1 cellular context compared by ENCODE assay signal in the genomic region with DNA sequence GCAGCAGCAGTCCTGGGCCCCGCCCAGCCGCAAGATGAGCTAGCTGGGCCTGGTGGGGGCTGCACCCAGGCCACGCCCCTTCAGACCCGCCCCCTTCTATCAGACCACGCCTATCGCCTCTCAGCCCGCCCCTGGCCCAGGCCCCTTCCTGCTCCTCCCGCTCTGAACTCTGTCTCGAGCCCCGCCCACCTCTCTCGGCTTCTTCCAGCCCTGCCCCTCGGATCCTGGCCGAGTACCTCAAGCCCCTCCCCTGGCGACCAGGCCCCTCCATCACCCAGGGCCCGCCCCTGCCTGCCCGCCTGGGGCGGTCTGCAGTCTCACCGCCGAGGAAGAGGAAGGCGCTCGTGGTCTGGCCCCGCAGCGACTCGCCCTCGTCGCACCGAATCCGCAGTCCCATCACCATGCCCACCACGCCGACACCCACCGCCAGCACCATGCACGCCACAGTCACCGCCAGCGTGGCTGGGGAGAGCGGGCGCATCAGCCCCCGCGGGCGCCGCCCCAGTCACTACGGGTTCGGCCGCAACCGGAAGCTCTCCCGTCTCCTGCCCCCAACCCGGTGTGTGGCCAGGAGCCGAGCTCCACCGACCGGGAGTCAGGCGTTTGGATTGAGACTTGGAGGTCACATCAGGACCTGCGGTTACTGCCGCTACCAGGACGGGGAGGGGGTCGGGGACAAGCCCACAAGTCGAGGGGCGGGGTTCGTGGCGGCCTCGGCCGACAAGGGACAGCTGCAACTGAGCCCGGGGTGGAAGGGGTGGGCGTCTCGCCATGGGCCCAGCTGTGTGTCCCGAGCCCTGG.
TF ChIP-seq lines count a peak whose summit lies in the region.

No MANE protein-coding gene starts in this region.

TF ChIP-seq in HepG2, 621 proteins besides CTCF, POLR2A, EP300 and RAD21 (continued from another document and continues in another):
- TF ChIP-seq, protein P1, sequence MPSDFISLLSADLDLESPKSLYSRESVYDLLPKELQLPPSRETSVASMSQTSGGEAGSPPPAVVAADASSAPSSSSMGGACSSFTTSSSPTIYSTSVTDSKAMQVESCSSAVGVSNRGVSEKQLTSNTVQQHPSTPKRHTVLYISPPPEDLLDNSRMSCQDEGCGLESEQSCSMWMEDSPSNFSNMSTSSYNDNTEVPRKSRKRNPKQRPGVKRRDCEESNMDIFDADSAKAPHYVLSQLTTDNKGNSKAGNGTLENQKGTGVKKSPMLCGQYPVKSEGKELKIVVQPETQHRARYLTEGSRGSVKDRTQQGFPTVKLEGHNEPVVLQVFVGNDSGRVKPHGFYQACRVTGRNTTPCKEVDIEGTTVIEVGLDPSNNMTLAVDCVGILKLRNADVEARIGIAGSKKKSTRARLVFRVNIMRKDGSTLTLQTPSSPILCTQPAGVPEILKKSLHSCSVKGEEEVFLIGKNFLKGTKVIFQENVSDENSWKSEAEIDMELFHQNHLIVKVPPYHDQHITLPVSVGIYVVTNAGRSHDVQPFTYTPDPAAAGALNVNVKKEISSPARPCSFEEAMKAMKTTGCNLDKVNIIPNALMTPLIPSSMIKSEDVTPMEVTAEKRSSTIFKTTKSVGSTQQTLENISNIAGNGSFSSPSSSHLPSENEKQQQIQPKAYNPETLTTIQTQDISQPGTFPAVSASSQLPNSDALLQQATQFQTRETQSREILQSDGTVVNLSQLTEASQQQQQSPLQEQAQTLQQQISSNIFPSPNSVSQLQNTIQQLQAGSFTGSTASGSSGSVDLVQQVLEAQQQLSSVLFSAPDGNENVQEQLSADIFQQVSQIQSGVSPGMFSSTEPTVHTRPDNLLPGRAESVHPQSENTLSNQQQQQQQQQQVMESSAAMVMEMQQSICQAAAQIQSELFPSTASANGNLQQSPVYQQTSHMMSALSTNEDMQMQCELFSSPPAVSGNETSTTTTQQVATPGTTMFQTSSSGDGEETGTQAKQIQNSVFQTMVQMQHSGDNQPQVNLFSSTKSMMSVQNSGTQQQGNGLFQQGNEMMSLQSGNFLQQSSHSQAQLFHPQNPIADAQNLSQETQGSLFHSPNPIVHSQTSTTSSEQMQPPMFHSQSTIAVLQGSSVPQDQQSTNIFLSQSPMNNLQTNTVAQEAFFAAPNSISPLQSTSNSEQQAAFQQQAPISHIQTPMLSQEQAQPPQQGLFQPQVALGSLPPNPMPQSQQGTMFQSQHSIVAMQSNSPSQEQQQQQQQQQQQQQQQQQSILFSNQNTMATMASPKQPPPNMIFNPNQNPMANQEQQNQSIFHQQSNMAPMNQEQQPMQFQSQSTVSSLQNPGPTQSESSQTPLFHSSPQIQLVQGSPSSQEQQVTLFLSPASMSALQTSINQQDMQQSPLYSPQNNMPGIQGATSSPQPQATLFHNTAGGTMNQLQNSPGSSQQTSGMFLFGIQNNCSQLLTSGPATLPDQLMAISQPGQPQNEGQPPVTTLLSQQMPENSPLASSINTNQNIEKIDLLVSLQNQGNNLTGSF (CRISPR knock-in tag; IDR thresholded peaks at IDR 0.05): peak; percentile 31; the same call in 1 of the 2 replicates
- TF ChIP-seq BRD4 (CRISPR knock-in tag; IDR thresholded peaks at IDR 0.05) (no peak; the same call in 1 of the 2 replicates), ZXDC (CRISPR knock-in tag; IDR thresholded peaks at IDR 0.05) (no peak), JUNB (CRISPR knock-in tag; IDR thresholded peaks at IDR 0.05; ENCODE audit: borderline replicate concordance) (no peak), NCOR1 (IDR thresholded peaks at IDR 0.05; ENCODE audit: borderline replicate concordance, low read length) (no peak; the same call in 1 of the 2 replicates), ZNF547 (CRISPR knock-in tag; IDR thresholded peaks at IDR 0.05) (peak; percentile 84; the same call in 1 of the 2 replicates), ZC3H4 (CRISPR knock-in tag; IDR thresholded peaks at IDR 0.05; ENCODE audit: borderline replicate concordance) (0 out of 2 replicates have a peak, but pooled peaks have one; percentile 27), ZNF33A (CRISPR knock-in tag; IDR thresholded peaks at IDR 0.05; ENCODE audit: borderline replicate concordance) (no peak), ZNF546 (CRISPR knock-in tag; conservative IDR thresholded peaks at IDR 0.05) (peak; percentile 62; the same call in 1 of the 2 replicates), MYC (CRISPR knock-in tag; IDR thresholded peaks at IDR 0.05; ENCODE audit: borderline replicate concordance) (peak; percentile 79), CAMTA2 (CRISPR knock-in tag; IDR thresholded peaks at IDR 0.05; ENCODE audit: borderline replicate concordance) (no peak), ZBTB42 (CRISPR knock-in tag; IDR thresholded peaks at IDR 0.05) (0 out of 2 replicates have a peak, but pooled peaks have one; percentile 74), TEF (CRISPR knock-in tag; IDR thresholded peaks at IDR 0.05) (no peak), ZNF780A (CRISPR knock-in tag; IDR thresholded peaks at IDR 0.05) (peak; percentile 44; the same call in 1 of the 2 replicates), BHLHE40 (IDR thresholded peaks at IDR 0.05; ENCODE audit: low read length) (no peak), PITX1 (CRISPR knock-in tag; IDR thresholded peaks at IDR 0.05) (peak; percentile 71), NFKBIZ (CRISPR knock-in tag; IDR thresholded peaks at IDR 0.05) (0 out of 2 replicates have a peak, but pooled peaks have one; percentile 25), ZNF367 (CRISPR knock-in tag; IDR thresholded peaks at IDR 0.05; ENCODE audit: borderline replicate concordance) (no peak), NFE2L1 (CRISPR knock-in tag; IDR thresholded peaks at IDR 0.05; ENCODE audit: borderline replicate concordance) (peak; percentile 83; the same call in 1 of the 2 replicates), ZNF607 (CRISPR knock-in tag; IDR thresholded peaks at IDR 0.05; ENCODE audit: borderline replicate concordance) (peak; percentile 82), CC2D1A (CRISPR knock-in tag; IDR thresholded peaks at IDR 0.05) (no peak), ZNF850 (CRISPR knock-in tag; conservative IDR thresholded peaks at IDR 0.05) (no peak), HIVEP1 (CRISPR knock-in tag; IDR thresholded peaks at IDR 0.05) (no peak), SUZ12 (IDR thresholded peaks at IDR 0.05; ENCODE audit: low read depth, low read length) (no peak), ZBTB43 (CRISPR knock-in tag; conservative IDR thresholded peaks at IDR 0.05) (0 out of 2 replicates have a peak, but pooled peaks have one; percentile 8), MAFK (conservative IDR thresholded peaks at IDR 0.05 in 1 of 2, IDR thresholded peaks at IDR 0.05 in 1 of 2; ENCODE audit: low read length in 2 of 2) (no peak), NR2C2 (CRISPR knock-in tag; IDR thresholded peaks at IDR 0.05; ENCODE audit: borderline replicate concordance) (peak; percentile 24; the same call in 1 of the 2 replicates), KDM4B (CRISPR knock-in tag; IDR thresholded peaks at IDR 0.05) (no peak), STAG1 (CRISPR knock-in tag; IDR thresholded peaks at IDR 0.05) (no peak; the same call in 1 of the 2 replicates), ZNF510 (CRISPR knock-in tag; IDR thresholded peaks at IDR 0.05; ENCODE audit: low read depth) (no peak), CREB1 (IDR thresholded peaks at IDR 0.05) (no peak), CREB1 (CRISPR knock-in tag; IDR thresholded peaks at IDR 0.05) (no peak), FOSL1 (CRISPR knock-in tag; IDR thresholded peaks at IDR 0.05; ENCODE audit: borderline replicate concordance) (no peak), SMYD3 (CRISPR knock-in tag; IDR thresholded peaks at IDR 0.05) (peak; percentile 60; the same call in 1 of the 2 replicates), ZNF274 (CRISPR knock-in tag; IDR thresholded peaks at IDR 0.05) (peak; percentile 87; the same call in 1 of the 2 replicates), PCBP2 (optimal IDR thresholded peaks at IDR 0.05; ENCODE audit: low read depth, low read length, poor library complexity, severe bottlenecking) (no peak), MIER3 (CRISPR knock-in tag; IDR thresholded peaks at IDR 0.05; ENCODE audit: borderline replicate concordance) (no peak; the same call in 1 of the 2 replicates), HOXA5 (CRISPR knock-in tag; IDR thresholded peaks at IDR 0.05) (no peak), NFYB (CRISPR knock-in tag; IDR thresholded peaks at IDR 0.05) (no peak), ZNF432 (CRISPR knock-in tag; IDR thresholded peaks at IDR 0.05; ENCODE audit: borderline replicate concordance) (no peak), REL (CRISPR knock-in tag; conservative IDR thresholded peaks at IDR 0.05) (peak; percentile 80; the same call in 1 of the 2 replicates)
- TF ChIP-seq, protein P2, sequence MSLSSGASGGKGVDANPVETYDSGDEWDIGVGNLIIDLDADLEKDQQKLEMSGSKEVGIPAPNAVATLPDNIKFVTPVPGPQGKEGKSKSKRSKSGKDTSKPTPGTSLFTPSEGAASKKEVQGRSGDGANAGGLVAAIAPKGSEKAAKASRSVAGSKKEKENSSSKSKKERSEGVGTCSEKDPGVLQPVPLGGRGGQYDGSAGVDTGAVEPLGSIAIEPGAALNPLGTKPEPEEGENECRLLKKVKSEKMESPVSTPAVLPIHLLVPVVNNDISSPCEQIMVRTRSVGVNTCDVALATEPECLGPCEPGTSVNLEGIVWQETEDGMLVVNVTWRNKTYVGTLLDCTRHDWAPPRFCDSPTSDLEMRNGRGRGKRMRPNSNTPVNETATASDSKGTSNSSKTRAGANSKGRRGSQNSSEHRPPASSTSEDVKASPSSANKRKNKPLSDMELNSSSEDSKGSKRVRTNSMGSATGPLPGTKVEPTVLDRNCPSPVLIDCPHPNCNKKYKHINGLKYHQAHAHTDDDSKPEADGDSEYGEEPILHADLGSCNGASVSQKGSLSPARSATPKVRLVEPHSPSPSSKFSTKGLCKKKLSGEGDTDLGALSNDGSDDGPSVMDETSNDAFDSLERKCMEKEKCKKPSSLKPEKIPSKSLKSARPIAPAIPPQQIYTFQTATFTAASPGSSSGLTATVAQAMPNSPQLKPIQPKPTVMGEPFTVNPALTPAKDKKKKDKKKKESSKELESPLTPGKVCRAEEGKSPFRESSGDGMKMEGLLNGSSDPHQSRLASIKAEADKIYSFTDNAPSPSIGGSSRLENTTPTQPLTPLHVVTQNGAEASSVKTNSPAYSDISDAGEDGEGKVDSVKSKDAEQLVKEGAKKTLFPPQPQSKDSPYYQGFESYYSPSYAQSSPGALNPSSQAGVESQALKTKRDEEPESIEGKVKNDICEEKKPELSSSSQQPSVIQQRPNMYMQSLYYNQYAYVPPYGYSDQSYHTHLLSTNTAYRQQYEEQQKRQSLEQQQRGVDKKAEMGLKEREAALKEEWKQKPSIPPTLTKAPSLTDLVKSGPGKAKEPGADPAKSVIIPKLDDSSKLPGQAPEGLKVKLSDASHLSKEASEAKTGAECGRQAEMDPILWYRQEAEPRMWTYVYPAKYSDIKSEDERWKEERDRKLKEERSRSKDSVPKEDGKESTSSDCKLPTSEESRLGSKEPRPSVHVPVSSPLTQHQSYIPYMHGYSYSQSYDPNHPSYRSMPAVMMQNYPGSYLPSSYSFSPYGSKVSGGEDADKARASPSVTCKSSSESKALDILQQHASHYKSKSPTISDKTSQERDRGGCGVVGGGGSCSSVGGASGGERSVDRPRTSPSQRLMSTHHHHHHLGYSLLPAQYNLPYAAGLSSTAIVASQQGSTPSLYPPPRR (CRISPR knock-in tag; IDR thresholded peaks at IDR 0.05; ENCODE audit: borderline replicate concordance): 0 out of 2 replicates have a peak, but pooled peaks have one; percentile 68
- TF ChIP-seq, protein P3, sequence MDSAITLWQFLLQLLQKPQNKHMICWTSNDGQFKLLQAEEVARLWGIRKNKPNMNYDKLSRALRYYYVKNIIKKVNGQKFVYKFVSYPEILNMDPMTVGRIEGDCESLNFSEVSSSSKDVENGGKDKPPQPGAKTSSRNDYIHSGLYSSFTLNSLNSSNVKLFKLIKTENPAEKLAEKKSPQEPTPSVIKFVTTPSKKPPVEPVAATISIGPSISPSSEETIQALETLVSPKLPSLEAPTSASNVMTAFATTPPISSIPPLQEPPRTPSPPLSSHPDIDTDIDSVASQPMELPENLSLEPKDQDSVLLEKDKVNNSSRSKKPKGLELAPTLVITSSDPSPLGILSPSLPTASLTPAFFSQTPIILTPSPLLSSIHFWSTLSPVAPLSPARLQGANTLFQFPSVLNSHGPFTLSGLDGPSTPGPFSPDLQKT (CRISPR knock-in tag; IDR thresholded peaks at IDR 0.05; ENCODE audit: borderline replicate concordance): 0 out of 2 replicates have a peak, but pooled peaks have one; percentile 10
